Comparison of ENCODE assay signal across 20 cellular contexts in the genomic region with DNA sequence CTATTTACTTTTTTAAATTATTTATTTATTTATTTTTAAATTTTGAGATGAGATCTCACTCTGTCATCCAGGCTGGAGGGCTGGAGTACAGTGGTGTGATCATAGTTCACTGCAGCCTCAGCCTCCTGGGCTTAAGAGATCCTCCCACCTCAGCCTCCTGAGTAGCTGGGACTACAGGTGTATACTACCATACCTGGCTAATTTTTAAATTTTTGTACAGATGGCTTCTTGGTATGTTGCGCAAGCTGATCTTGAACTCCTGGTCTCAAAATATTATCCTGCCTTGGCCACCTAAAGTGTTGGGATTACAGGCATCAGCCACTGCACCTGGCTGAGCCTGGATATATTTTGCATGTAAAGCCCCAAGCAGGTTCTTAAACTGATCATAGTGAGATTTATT. TPM values are rescaled to one million over a fixed set of nuclear protein-coding genes. Genes with fewer than 3 reads are reported as not detected.
DNase-seq lines count a peak whose midpoint lies in the region; ATAC-seq, FAIRE-seq and TF ChIP-seq lines count a peak whose summit lies in the region.
"Had no signal": no experiment of that assay in that cellular context is flagged by ENCODE, and none has a peak within 500 bp of the region (broad histone marks: within the 10 kb centered on the region; RNA-seq: fewer than 3 reads in every experiment).

No MANE protein-coding gene starts in this region.

- intact Hi-C loops in HepG2 (cut with micrococcal nuclease; ENCODE audit: unreplicated experiment) (no loop called here), right lobe of liver (cut with DNase I) (no loop called here), lower lobe of right lung (cut with DNase I) (no loop called here), mucosa of descending colon (cut with DNase I, micrococcal nuclease) (no loop called here)

- no peaks in the 10 kb centered on the region for H3K9me3 ChIP-seq in HepG2 (ENCODE audit: low read length)
- H3K9me3 ChIP-seq in right lobe of liver: no peaks in the 10 kb centered on the region
- H3K9me3 ChIP-seq in T-helper 17 cell (ENCODE audit: control insufficient read depth, low read length, poor library complexity, severe bottlenecking): no peaks in the 10 kb centered on the region
- H3K9me3 ChIP-seq in lower lobe of right lung: no peaks in the 10 kb centered on the region
- no peaks in the 10 kb centered on the region for H3K9me3 ChIP-seq in mucosa of descending colon
- H3K9me3 ChIP-seq: HAP-1 had no signal

- no peaks in the 10 kb centered on the region for H3K9me3 Mint-ChIP-seq in naive thymus-derived CD8-positive, alpha-beta T cell

- H3K4me2 ChIP-seq in HepG2 (ENCODE audit: low read depth, low read length): peak overlapping the region; percentile 90

- H3K4me1 Mint-ChIP-seq in T-helper 17 cell: peaks cover 48% of the 10 kb centered on the region
- H3K4me1 Mint-ChIP-seq in naive thymus-derived CD8-positive, alpha-beta T cell: peaks cover 35 to 75% (median 56%) of the 10 kb centered on the region in 4 donors

- no peaks in the 10 kb centered on the region for H4K20me1 ChIP-seq in HepG2 (ENCODE audit: insufficient read depth, low read length)

- no peak overlapping the region for H3K4me3 Mint-ChIP-seq in T-helper 17 cell
- H3K4me3 Mint-ChIP-seq in naive thymus-derived CD8-positive, alpha-beta T cell: no peak overlapping the region

- TF ChIP-seq POLR2A in HepG2 (IDR thresholded peaks at IDR 0.05; ENCODE audit: insufficient read depth in 1 of 2, low read depth in 2 of 2, low read length in 2 of 2) (no peak), right lobe of liver (IDR thresholded peaks at IDR 0.05) (no peak)

- H3K27ac Mint-ChIP-seq in T-helper 17 cell: peak overlapping the region; percentile 98
- H3K27ac Mint-ChIP-seq in naive thymus-derived CD8-positive, alpha-beta T cell: peak overlapping the region in 4 of 10 donors; percentile 31 to 87 (median 70)

- 100% methylated on average over 1 of the region's 1 CpG for WGBS in HepG2 (ENCODE audit: low lambda C conversion rate)
- 83% methylated on average over 1 of the region's 1 CpG for WGBS in right lobe of liver (ENCODE audit: insufficient coverage, low coverage, low lambda C conversion rate, missing lambda C conversion rate)

- H3K36me3 Mint-ChIP-seq in T-helper 17 cell (ENCODE audit: low read depth): no peaks in the 10 kb centered on the region
- peaks cover 0 to 7% (median 2%) of the 10 kb centered on the region in 3 donors for H3K36me3 Mint-ChIP-seq in naive thymus-derived CD8-positive, alpha-beta T cell

- TF ChIP-seq EP300 in HepG2 (IDR thresholded peaks at IDR 0.05; ENCODE audit: low read depth in 2 of 2, low read length in 2 of 2): no peak
- TF ChIP-seq EP300 in HepG2 (CRISPR knock-in tag; IDR thresholded peaks at IDR 0.05; ENCODE audit: borderline replicate concordance): no peak

- DNase-seq in HepG2 (ENCODE audit: low spot score) (no peak), right lobe of liver (no peak), T-helper 17 cell (no peak), lower lobe of right lung (no peak), mucosa of descending colon (no peak), COLO829 (ENCODE audit: low spot score) (no peak), DMS114 treated with DMSO at 0.1 percent for 48 hours (lab: John Stamatoyannopoulos, UW; ENCODE audit: unreplicated experiment) (no peak)
- DNase-seq in naive thymus-derived CD8-positive, alpha-beta T cell: no peak
- DNase-seq: AML-193; COR-L47; DMS79; NCI-H146; NCI-H345; NCI-H69; NK-92 treated with Interleukin-12 subunit alpha and Interleukin-12 subunit beta, amount 100 ng/mL, for 24 hours; OCI-M1; RPMI8226 had no signal

- H3K27me3 ChIP-seq in HepG2 (ENCODE audit: control insufficient read depth in 1 of 2, insufficient read depth in 2 of 2, low read length in 2 of 2) (no peaks in the 10 kb centered on the region), right lobe of liver (no peaks in the 10 kb centered on the region), lower lobe of right lung (ENCODE audit: low read depth) (no peaks in the 10 kb centered on the region)

- no peak for FAIRE-seq in HepG2 (lab: Jason Lieb, UNC)
- FAIRE-seq: GM12878, GM18507 had no signal

- peak overlapping the region; percentile 80 for H3K27ac ChIP-seq in HepG2 (ENCODE audit: extremely low read length, insufficient read depth, low read length)
- H3K27ac ChIP-seq in right lobe of liver: no peak overlapping the region
- peak overlapping the region; percentile 57 for H3K27ac ChIP-seq in lower lobe of right lung

- H3K27me3 Mint-ChIP-seq in T-helper 17 cell: no peaks in the 10 kb centered on the region
- H3K27me3 Mint-ChIP-seq in naive thymus-derived CD8-positive, alpha-beta T cell: no peaks in the 10 kb centered on the region

- CTCF ChIA-PET in HepG2 (lab: Yijun Ruan, JAX; ENCODE audit: low intra/inter-chr PET ratio, low total read pairs): no interaction called here

- peaks cover 33% of the 10 kb centered on the region for H3K79me2 ChIP-seq in HepG2 (ENCODE audit: insufficient read depth, low read length)

- no peak for TF ChIP-seq CTCF in HepG2 (CRISPR knock-in tag; IDR thresholded peaks at IDR 0.05)
- no peak for TF ChIP-seq CTCF in right lobe of liver (IDR thresholded peaks at IDR 0.05)
- no peak for TF ChIP-seq CTCF in lower lobe of right lung (IDR thresholded peaks at IDR 0.05)
- no peak for TF ChIP-seq CTCF in mucosa of descending colon (IDR thresholded peaks at IDR 0.05)

- no peaks in the 10 kb centered on the region for H3K36me3 ChIP-seq in HepG2 (replicated peaks in 1 of 2; ENCODE audit: control insufficient read depth in 1 of 2, insufficient read depth in 2 of 2, low read length in 2 of 2)
- no peaks in the 10 kb centered on the region for H3K36me3 ChIP-seq in right lobe of liver
- no peaks in the 10 kb centered on the region for H3K36me3 ChIP-seq in lower lobe of right lung
- H3K36me3 ChIP-seq in mucosa of descending colon (ENCODE audit: low read depth): no peaks in the 10 kb centered on the region
- H3K36me3 ChIP-seq: HAP-1 had no signal

- H2AFZ ChIP-seq in HepG2 (ENCODE audit: low read length): no peak overlapping the region

- H3K9ac ChIP-seq in HepG2 (ENCODE audit: insufficient read depth, low read depth, low read length): peak overlapping the region; percentile 45; the same call in 1 of the 2 replicates

- H3K4me3 ChIP-seq in HepG2 (replicated peaks in 1 of 3; ENCODE audit: insufficient read depth in 1 of 3, low read depth in 2 of 3, low read length in 3 of 3) (no peak overlapping the region), right lobe of liver (no peak overlapping the region), lower lobe of right lung (no peak overlapping the region), mucosa of descending colon (no peak overlapping the region)
- H3K4me3 ChIP-seq: GM12878, HAP-1 had no signal

- no peak for TF ChIP-seq RAD21 in HepG2 (CRISPR knock-in tag; IDR thresholded peaks at IDR 0.05)

- in situ Hi-C loops in HepG2 (cut with HindIII; ENCODE audit: extremely low pct_ligation_motif_present, low pct_unique_long_range_greater_than_20kb): no loop called here

- ATAC-seq in HepG2: no peak
- ATAC-seq in right lobe of liver: no peak
- no peak for ATAC-seq in T-helper 17 cell
- ATAC-seq in lower lobe of right lung: no peak
- no peak for ATAC-seq in mucosa of descending colon
- ATAC-seq in naive thymus-derived CD8-positive, alpha-beta T cell: no peak
- ATAC-seq: GM12878 had no signal

- POLR2A ChIA-PET in HepG2 (lab: Yijun Ruan, JAX): interaction anchor here (1.8 to 3.1 kb wide), 3 partner anchors 7 to 57 kb away, joined by 6 to 23 read pairs (median 8); a partner anchor contains a TSS
- POLR2A ChIA-PET in naive thymus-derived CD8-positive, alpha-beta T cell (lab: Charles Lee): no interaction called here

- no TSS peak for BruUV-seq in HepG2 (replicated peaks; lab: Mats Ljungman, UMichigan)

- H3K4me1 ChIP-seq in HepG2 (ENCODE audit: insufficient read depth, low read length) (peaks cover 49% of the 10 kb centered on the region), right lobe of liver (peaks cover 0 to 12% (median 3%) of the 10 kb centered on the region in 4 donors), lower lobe of right lung (peaks cover 66% of the 10 kb centered on the region), mucosa of descending colon (ENCODE audit: low read depth) (peaks cover 7% of the 10 kb centered on the region)

RNA-seq across cellular contexts. Expression of a gene that starts 7.6 kb away (rescaled TPM):
- total RNA-seq in HepG2 (2016; rRNA removed; fragmentation: Illumina TruSeq; extraction: Trizol) (3.7 and 6.4 TPM in 2 replicates), right lobe of liver (1 to 10 TPM; 3.0 to 7.9 (median 5.7) TPM), T-helper 17 cell (10 to 100 TPM; 18.7 to 19.5 TPM), lower lobe of right lung (29.2 TPM), mucosa of descending colon (10 to 100 TPM; 10.7 to 20.9 (median 12.2) TPM)
- total RNA-seq in HepG2 (2016; cell fraction: cytosol; rRNA removed; fragmentation: Illumina TruSeq; extraction: Trizol; ENCODE audit: low read depth): 1.4 and 1.5 TPM in 2 replicates
- 3.5 and 6.3 TPM in 2 replicates for total RNA-seq in HepG2 (2016; cell fraction: insoluble cytoplasmic fraction; rRNA removed; fragmentation: Illumina TruSeq; extraction: Trizol)
- total RNA-seq in HepG2 (2016; cell fraction: membrane; rRNA removed; fragmentation: Illumina TruSeq; extraction: Trizol): 3.9 and 4.8 TPM in 2 replicates
- total RNA-seq in HepG2 (2016; cell fraction: nucleus; rRNA removed; fragmentation: Illumina TruSeq; extraction: Trizol): 5.8 and 6.9 TPM in 2 replicates
- polyA plus RNA-seq in HepG2 (2011; rRNA removed): 15.8 and 17.0 TPM in 2 replicates
- polyA plus RNA-seq in HepG2 (2011; cell fraction: cytosol; rRNA removed): 14.4 and 28.9 TPM in 2 replicates
- 16.3 and 21.2 TPM in 2 replicates for polyA plus RNA-seq in HepG2 (2011; cell fraction: nucleus; rRNA removed)
- polyA plus RNA-seq in HepG2 (2012): 8.1 and 11.8 TPM in 2 replicates
- 3.3 and 4.7 TPM in 2 replicates for polyA plus RNA-seq in HepG2 (2016; cell fraction: cytosol; fragmentation: Illumina TruSeq; extraction: Trizol; ENCODE audit: low read depth)
- polyA plus RNA-seq in HepG2 (2016; cell fraction: insoluble cytoplasmic fraction; fragmentation: Illumina TruSeq; extraction: Trizol; ENCODE audit: low read depth): 5.7 and 8.1 TPM in 2 replicates
- polyA plus RNA-seq in HepG2 (2016; cell fraction: membrane; fragmentation: Illumina TruSeq; extraction: Trizol; ENCODE audit: low read depth): 5.6 and 6.2 TPM in 2 replicates
- 21.2 and 23.6 TPM in 2 replicates for polyA plus RNA-seq in HepG2 (2016; cell fraction: nucleus; fragmentation: Illumina TruSeq; extraction: Trizol; ENCODE audit: insufficient read depth, low read depth)
- polyA minus RNA-seq in HepG2 (2011; rRNA and poly(A)+ RNA removed; ENCODE audit: low replicate concordance): 12.0 and 35.8 TPM in 2 replicates
- 12.9 and 20.5 TPM in 2 replicates for polyA minus RNA-seq in HepG2 (2011; cell fraction: cytosol; rRNA and poly(A)+ RNA removed)
- polyA minus RNA-seq in HepG2 (2011; cell fraction: nucleus; rRNA and poly(A)+ RNA removed): 5.7 TPM in 2 replicates
- 10 to 100 TPM; 19.2 to 19.7 TPM for total RNA-seq in naive thymus-derived CD8-positive, alpha-beta T cell
- polyA plus RNA-seq in naive thymus-derived CD8-positive, alpha-beta T cell: 10 to 100 TPM in 2 of 3 donors, 1 to 10 TPM in 1; 8.9 to 21.7 (median 16.5) TPM

RNA-seq across cellular contexts. Expression of a gene that starts 56.4 kb away (rescaled TPM):
- total RNA-seq in HepG2 (2016; rRNA removed; fragmentation: Illumina TruSeq; extraction: Trizol) (241 and 244 TPM in 2 replicates), right lobe of liver (10 to 100 TPM; 61.6 to 93.3 (median 68.3) TPM), T-helper 17 cell (100 to 1,000 TPM; 139 to 176 TPM), lower lobe of right lung (89.5 TPM), mucosa of descending colon (100 to 1,000 TPM in 2 of 3 donors, 10 to 100 TPM in 1; 91.6 to 127 (median 110) TPM)
- total RNA-seq in HepG2 (2016; cell fraction: cytosol; rRNA removed; fragmentation: Illumina TruSeq; extraction: Trizol; ENCODE audit: low read depth): 49.6 and 52.0 TPM in 2 replicates
- total RNA-seq in HepG2 (2016; cell fraction: insoluble cytoplasmic fraction; rRNA removed; fragmentation: Illumina TruSeq; extraction: Trizol): 219 and 236 TPM in 2 replicates
- 63.0 and 67.9 TPM in 2 replicates for total RNA-seq in HepG2 (2016; cell fraction: membrane; rRNA removed; fragmentation: Illumina TruSeq; extraction: Trizol)
- 134 and 151 TPM in 2 replicates for total RNA-seq in HepG2 (2016; cell fraction: nucleus; rRNA removed; fragmentation: Illumina TruSeq; extraction: Trizol)
- polyA plus RNA-seq in HepG2 (2011; rRNA removed): 91.2 and 92.2 TPM in 2 replicates
- polyA plus RNA-seq in HepG2 (2011; cell fraction: cytosol; rRNA removed): 70.3 and 78.7 TPM in 2 replicates
- polyA plus RNA-seq in HepG2 (2011; cell fraction: nucleus; rRNA removed): 243 and 250 TPM in 2 replicates
- polyA plus RNA-seq in HepG2 (2012): 151 and 176 TPM in 2 replicates
- polyA plus RNA-seq in HepG2 (2016; cell fraction: cytosol; fragmentation: Illumina TruSeq; extraction: Trizol; ENCODE audit: low read depth): 11.2 and 14.3 TPM in 2 replicates
- 177 and 198 TPM in 2 replicates for polyA plus RNA-seq in HepG2 (2016; cell fraction: insoluble cytoplasmic fraction; fragmentation: Illumina TruSeq; extraction: Trizol; ENCODE audit: low read depth)
- polyA plus RNA-seq in HepG2 (2016; cell fraction: membrane; fragmentation: Illumina TruSeq; extraction: Trizol; ENCODE audit: low read depth): 27.4 and 32.0 TPM in 2 replicates
- polyA plus RNA-seq in HepG2 (2016; cell fraction: nucleus; fragmentation: Illumina TruSeq; extraction: Trizol; ENCODE audit: insufficient read depth, low read depth): 244 and 264 TPM in 2 replicates
- polyA minus RNA-seq in HepG2 (2011; rRNA and poly(A)+ RNA removed; ENCODE audit: low replicate concordance): 152 and 244 TPM in 2 replicates
- 100 and 101 TPM in 2 replicates for polyA minus RNA-seq in HepG2 (2011; cell fraction: cytosol; rRNA and poly(A)+ RNA removed)
- polyA minus RNA-seq in HepG2 (2011; cell fraction: nucleus; rRNA and poly(A)+ RNA removed): 124 and 130 TPM in 2 replicates
- total RNA-seq in naive thymus-derived CD8-positive, alpha-beta T cell: 100 to 1,000 TPM; 153 to 162 TPM
- 100 to 1,000 TPM in 2 of 3 donors, 10 to 100 TPM in 1; 96.5 to 164 (median 114) TPM for polyA plus RNA-seq in naive thymus-derived CD8-positive, alpha-beta T cell

Comparison
In these comparisons a context has a peak if more than half of its experiments do, and no peak if none do; other contexts are left out.
1. H3K27ac ChIP-seq: peak in HepG2 (single experiment) and lower lobe of right lung (single experiment); none in right lobe of liver (0 of 3).